ENCODE assay signal across 8 cellular contexts in the genomic region with DNA sequence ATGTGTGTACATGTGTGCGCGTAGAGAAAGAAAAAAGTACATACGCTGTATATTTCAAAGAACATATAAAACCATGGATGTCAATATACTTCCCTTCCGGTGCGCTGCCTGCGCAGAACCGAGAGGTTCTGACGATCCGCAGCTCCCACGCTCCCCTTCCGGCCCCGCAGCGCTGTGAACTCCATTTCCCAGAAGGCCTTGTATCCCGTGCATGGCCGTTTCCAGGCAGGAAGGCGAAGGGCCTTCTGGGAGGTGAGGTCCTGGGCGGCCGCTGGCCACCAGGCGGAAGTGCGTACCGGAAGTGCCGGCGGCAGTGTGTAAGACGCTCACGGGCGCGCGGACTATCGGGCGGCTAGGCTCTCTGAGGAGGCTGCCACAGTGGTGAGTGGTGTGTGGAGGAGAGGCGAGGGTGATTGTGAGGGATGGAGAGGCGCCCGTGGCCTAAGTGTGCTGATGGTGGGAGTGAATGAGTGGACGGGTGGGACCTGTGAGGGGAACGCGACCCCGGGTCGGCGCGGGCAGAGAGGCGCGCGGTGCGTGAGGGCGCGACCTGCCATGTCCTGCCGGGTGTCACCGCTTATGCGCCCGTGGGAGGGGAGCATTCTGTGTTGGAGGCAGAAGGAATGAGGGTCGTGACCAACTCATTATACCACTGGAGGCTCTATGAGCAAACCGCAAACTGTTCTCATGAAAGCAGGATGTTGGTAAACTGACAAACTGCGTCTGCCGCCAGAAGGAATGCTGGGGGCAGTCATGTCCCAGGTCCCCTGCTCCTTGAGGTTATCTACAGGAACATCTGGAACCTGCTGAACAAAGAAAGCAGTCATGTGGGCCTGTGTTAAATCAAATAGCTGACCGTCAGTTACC. TPM values are rescaled to one million over a fixed set of nuclear protein-coding genes. Genes with fewer than 3 reads are reported as not detected.
DNase-seq lines count a peak whose midpoint lies in the region; ATAC-seq and TF ChIP-seq lines count a peak whose summit lies in the region.

A gene with protein sequence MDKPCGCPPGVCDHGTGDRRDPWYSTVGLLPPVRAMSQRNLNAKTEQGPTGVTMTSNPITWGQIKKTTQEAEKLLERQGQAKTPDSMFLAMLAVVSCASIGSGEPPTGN (plus strand): TSS at position 313 of the 867 bp plus-strand sequence. CDS start 6,792 bp downstream, outside the sequence.

- H3K27ac ChIP-seq in osteoblast (ENCODE audit: low read depth, low read length): peak within 1 kb of the TSS; percentile 94
- H3K27ac ChIP-seq in thoracic aorta: peak within 1 kb of the TSS; percentile 85 to 90

- peak within 1 kb of the TSS; percentile 82 for H3K4me2 ChIP-seq in osteoblast (ENCODE audit: insufficient read depth, low read length)

- peaks cover 13% of the 10 kb centered on the region for H4K20me1 ChIP-seq in osteoblast (ENCODE audit: insufficient read depth, low read length)

- peak; percentile 97 for DNase-seq in GM06990 (ENCODE audit: extremely low read depth, insufficient read length)
- peak; percentile 89 for DNase-seq in NCI-H1092 (lab: John Stamatoyannopoulos, UW)
- peak; percentile 79 for DNase-seq in glomerular endothelial cell (ENCODE audit: extremely low read depth, low read depth, low spot score)
- DNase-seq in osteoblast (ENCODE audit: insufficient read length, low spot score, missing footprints): peak; percentile 98
- peak; percentile 90 for DNase-seq in thoracic aorta (ENCODE audit: low spot score)

- H3K27me3 ChIP-seq in GM06990 (replicated peaks; ENCODE audit: control insufficient read depth, insufficient read depth, low read length) (no peaks in the 10 kb centered on the region), osteoblast (ENCODE audit: insufficient read depth, low read length) (no peaks in the 10 kb centered on the region), thoracic aorta (replicated peaks; ENCODE audit: insufficient read depth) (no peaks in the 10 kb centered on the region)

- H3K27me3 Mint-ChIP-seq in activated naive CD4-positive, alpha-beta T cell treated with anti-CD3 and anti-CD28 coated beads, Interleukin-2, amount 50 U/mL, for 24 hours: no peaks in the 10 kb centered on the region

- peaks cover 49% of the 10 kb centered on the region for H3K36me3 Mint-ChIP-seq in activated naive CD4-positive, alpha-beta T cell treated with anti-CD3 and anti-CD28 coated beads, Interleukin-2, amount 50 U/mL, for 24 hours

- H2AFZ ChIP-seq in osteoblast (ENCODE audit: low read length): peak within 1 kb of the TSS; percentile 94

- H3K9me3 Mint-ChIP-seq in activated naive CD4-positive, alpha-beta T cell treated with anti-CD3 and anti-CD28 coated beads, Interleukin-2, amount 50 U/mL, for 24 hours: no peaks in the 10 kb centered on the region

- peak within 1 kb of the TSS; percentile 100 for H3K4me3 Mint-ChIP-seq in activated naive CD4-positive, alpha-beta T cell treated with anti-CD3 and anti-CD28 coated beads, Interleukin-2, amount 50 U/mL, for 24 hours

- ATAC-seq in HG02588 (IDR thresholded peaks at IDR 0.05; ENCODE audit: unreplicated experiment): peak; percentile 94
- ATAC-seq in SK-N-SH treated with all-trans-retinoic acid at 6 μM for 48 hours: peak; percentile 99
- ATAC-seq in thoracic aorta (ENCODE audit: insufficient number of reproducible peaks, low FRiP score, low read depth): peak; percentile 93

- H3K4me3 ChIP-seq in GM06990 (replicated peaks; ENCODE audit: low read depth, low read length) (peak within 1 kb of the TSS; percentile 91), osteoblast (ENCODE audit: insufficient read depth, low read length) (peak within 1 kb of the TSS; percentile 96), thoracic aorta (peak within 1 kb of the TSS; percentile 96)

- peak within 1 kb of the TSS; percentile 100 for H3K27ac Mint-ChIP-seq in activated naive CD4-positive, alpha-beta T cell treated with anti-CD3 and anti-CD28 coated beads, Interleukin-2, amount 50 U/mL, for 24 hours

- H3K36me3 ChIP-seq in GM06990 (ENCODE audit: control insufficient read depth, insufficient read depth, low read length) (peaks cover 13% of the 10 kb centered on the region), osteoblast (ENCODE audit: insufficient read depth, low read length) (peaks cover 38% of the 10 kb centered on the region), thoracic aorta (peaks cover 23% of the 10 kb centered on the region)

- H3K79me2 ChIP-seq in osteoblast (ENCODE audit: insufficient read depth, low read length): peaks cover 49% of the 10 kb centered on the region

- H3K4me1 ChIP-seq in osteoblast (ENCODE audit: insufficient read depth, low read length) (peaks cover 14% of the 10 kb centered on the region), thoracic aorta (ENCODE audit: control insufficient read depth in 1 of 2, low read depth in 2 of 2) (peaks cover 13 to 19% of the 10 kb centered on the region in 2 donors)

- TF ChIP-seq CTCF in GM06990 (IDR thresholded peaks at IDR 0.05; ENCODE audit: insufficient read depth, low read length, poor library complexity, severe bottlenecking) (no peak), osteoblast (IDR thresholded peaks at IDR 0.05; ENCODE audit: extremely low read depth, low read depth, low read length) (no peak), thoracic aorta (IDR thresholded peaks at IDR 0.05) (no peak)

- peaks cover 53% of the 10 kb centered on the region for H3K4me1 Mint-ChIP-seq in activated naive CD4-positive, alpha-beta T cell treated with anti-CD3 and anti-CD28 coated beads, Interleukin-2, amount 50 U/mL, for 24 hours

- H3K9me3 ChIP-seq in osteoblast (ENCODE audit: low read depth, low read length): no peaks in the 10 kb centered on the region
- H3K9me3 ChIP-seq in thoracic aorta: no peaks in the 10 kb centered on the region

TF ChIP-seq in SK-N-SH treated with all-trans-retinoic acid at 6 μM for 48 hours, 23 proteins besides CTCF, POLR2A, EP300 and RAD21:
- TF ChIP-seq ZFP30 (CRISPR knock-in tag; IDR thresholded peaks at IDR 0.05): no peak
- TF ChIP-seq, protein P1, sequence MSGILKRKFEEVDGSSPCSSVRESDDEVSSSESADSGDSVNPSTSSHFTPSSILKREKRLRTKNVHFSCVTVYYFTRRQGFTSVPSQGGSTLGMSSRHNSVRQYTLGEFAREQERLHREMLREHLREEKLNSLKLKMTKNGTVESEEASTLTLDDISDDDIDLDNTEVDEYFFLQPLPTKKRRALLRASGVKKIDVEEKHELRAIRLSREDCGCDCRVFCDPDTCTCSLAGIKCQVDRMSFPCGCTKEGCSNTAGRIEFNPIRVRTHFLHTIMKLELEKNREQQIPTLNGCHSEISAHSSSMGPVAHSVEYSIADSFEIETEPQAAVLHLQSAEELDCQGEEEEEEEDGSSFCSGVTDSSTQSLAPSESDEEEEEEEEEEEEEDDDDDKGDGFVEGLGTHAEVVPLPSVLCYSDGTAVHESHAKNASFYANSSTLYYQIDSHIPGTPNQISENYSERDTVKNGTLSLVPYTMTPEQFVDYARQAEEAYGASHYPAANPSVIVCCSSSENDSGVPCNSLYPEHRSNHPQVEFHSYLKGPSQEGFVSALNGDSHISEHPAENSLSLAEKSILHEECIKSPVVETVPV (CRISPR knock-in tag; IDR thresholded peaks at IDR 0.05): no peak
- no peak for TF ChIP-seq GLIS3 (CRISPR knock-in tag; IDR thresholded peaks at IDR 0.05)
- TF ChIP-seq, protein P2, sequence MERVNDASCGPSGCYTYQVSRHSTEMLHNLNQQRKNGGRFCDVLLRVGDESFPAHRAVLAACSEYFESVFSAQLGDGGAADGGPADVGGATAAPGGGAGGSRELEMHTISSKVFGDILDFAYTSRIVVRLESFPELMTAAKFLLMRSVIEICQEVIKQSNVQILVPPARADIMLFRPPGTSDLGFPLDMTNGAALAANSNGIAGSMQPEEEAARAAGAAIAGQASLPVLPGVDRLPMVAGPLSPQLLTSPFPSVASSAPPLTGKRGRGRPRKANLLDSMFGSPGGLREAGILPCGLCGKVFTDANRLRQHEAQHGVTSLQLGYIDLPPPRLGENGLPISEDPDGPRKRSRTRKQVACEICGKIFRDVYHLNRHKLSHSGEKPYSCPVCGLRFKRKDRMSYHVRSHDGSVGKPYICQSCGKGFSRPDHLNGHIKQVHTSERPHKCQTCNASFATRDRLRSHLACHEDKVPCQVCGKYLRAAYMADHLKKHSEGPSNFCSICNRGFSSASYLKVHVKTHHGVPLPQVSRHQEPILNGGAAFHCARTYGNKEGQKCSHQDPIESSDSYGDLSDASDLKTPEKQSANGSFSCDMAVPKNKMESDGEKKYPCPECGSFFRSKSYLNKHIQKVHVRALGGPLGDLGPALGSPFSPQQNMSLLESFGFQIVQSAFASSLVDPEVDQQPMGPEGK (CRISPR knock-in tag; IDR thresholded peaks at IDR 0.05; ENCODE audit: borderline replicate concordance): no peak
- TF ChIP-seq CSDC2 (CRISPR knock-in tag; IDR thresholded peaks at IDR 0.05): no peak
- no peak for TF ChIP-seq ZC3H10 (CRISPR knock-in tag; IDR thresholded peaks at IDR 0.05)
- TF ChIP-seq BACH2 (CRISPR knock-in tag; IDR thresholded peaks at IDR 0.05; ENCODE audit: borderline replicate concordance): no peak
- no peak for TF ChIP-seq ARNTL (CRISPR knock-in tag; IDR thresholded peaks at IDR 0.05; ENCODE audit: borderline replicate concordance, low read depth)
- no peak for TF ChIP-seq ESRRG (CRISPR knock-in tag; IDR thresholded peaks at IDR 0.05)
- TF ChIP-seq ISL1 (CRISPR knock-in tag; IDR thresholded peaks at IDR 0.05): no peak
- no peak for TF ChIP-seq TCF4 (CRISPR knock-in tag; IDR thresholded peaks at IDR 0.05; ENCODE audit: borderline replicate concordance)
- TF ChIP-seq PPARA (CRISPR knock-in tag; IDR thresholded peaks at IDR 0.05; ENCODE audit: borderline replicate concordance): no peak
- TF ChIP-seq ZFP3 (CRISPR knock-in tag; IDR thresholded peaks at IDR 0.05): no peak

RNA-seq across cellular contexts. Expression of the gene that starts here (rescaled TPM):
- total RNA-seq in glomerular endothelial cell (15.6 and 34.3 TPM in 2 replicates), osteoblast (23.9 and 29.3 TPM in 2 replicates), thoracic aorta (10 to 100 TPM; 37.4 to 87.9 TPM)

Comparison
In these comparisons a context has a peak if more than half of its experiments do, and no peak if none do; other contexts are left out.
1. Peak in every context shown above with its lines: DNase-seq, ATAC-seq, H3K4me3 ChIP-seq and H3K27ac ChIP-seq.